Comparison of ENCODE assay signal across 23 cellular contexts in the genomic region with DNA sequence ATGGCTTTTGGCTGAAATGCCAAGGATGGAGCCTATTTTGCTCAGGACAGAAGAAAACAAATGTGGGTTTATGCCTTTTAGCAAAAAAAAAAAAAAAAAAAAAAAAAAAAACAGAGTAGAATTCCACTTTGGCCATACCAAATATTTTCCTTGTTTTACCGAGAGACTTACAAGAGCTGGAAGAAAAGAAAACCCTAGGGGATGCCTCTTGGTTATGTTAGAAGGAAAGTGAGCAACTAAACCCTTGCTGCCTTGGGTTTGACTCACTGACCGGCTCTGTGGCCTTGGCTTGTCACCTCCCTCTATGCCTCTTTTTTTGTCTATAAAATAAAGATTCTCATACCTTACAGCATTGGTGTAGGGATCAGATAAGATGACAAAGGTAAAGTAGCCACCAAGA.
A peak's percentile ranks its signal among the peaks of the same experiment; 100 is the strongest.
DNase-seq lines count a peak whose midpoint lies in the region; ATAC-seq, FAIRE-seq and TF ChIP-seq lines count a peak whose summit lies in the region.
"Had no signal": no experiment of that assay in that cellular context is flagged by ENCODE, and none has a peak within 500 bp of the region (broad histone marks: within the 10 kb centered on the region; RNA-seq: fewer than 3 reads in every experiment).

No MANE protein-coding gene starts in this region.

- H3K9me3 ChIP-seq in HepG2 (ENCODE audit: low read length): no peaks in the 10 kb centered on the region
- H3K9me3 ChIP-seq: BLaER1, Caco-2, MG63, Peyer's patch, SJCRH30 had no signal

- TF ChIP-seq CTCF in HepG2 (CRISPR knock-in tag; IDR thresholded peaks at IDR 0.05): no peak

- H4K5ac ChIP-seq in mesendoderm (ENCODE audit: low read length): no peak overlapping the region

- no peak overlapping the region for H3K4ac ChIP-seq in mesendoderm (ENCODE audit: low read depth, low read length)

- TF ChIP-seq EP300 in HepG2 (IDR thresholded peaks at IDR 0.05; ENCODE audit: low read depth in 2 of 2, low read length in 2 of 2) (no peak), HepG2 (CRISPR knock-in tag; IDR thresholded peaks at IDR 0.05; ENCODE audit: borderline replicate concordance) (no peak)

- H3K36me3 ChIP-seq in mesendoderm (ENCODE audit: control insufficient read depth, insufficient read depth, low read length) (no peaks in the 10 kb centered on the region), HepG2 (replicated peaks in 1 of 2; ENCODE audit: control insufficient read depth in 1 of 2, insufficient read depth in 2 of 2, low read length in 2 of 2) (no peaks in the 10 kb centered on the region)
- H3K36me3 ChIP-seq: BLaER1, MG63, Peyer's patch, SJCRH30 had no signal

- no peak overlapping the region for H2BK120ac ChIP-seq in mesendoderm (ENCODE audit: low read depth, low read length)

- no peak for ATAC-seq in HepG2
- ATAC-seq in GM19324 (IDR thresholded peaks at IDR 0.05; ENCODE audit: low FRiP score, unreplicated experiment): no peak

- peak; percentile 36 for DNase-seq in LHCN-M2 (ENCODE audit: low read depth)
- DNase-seq in astrocyte of the hippocampus (ENCODE audit: low read depth, low spot score): peak; percentile 5
- DNase-seq in mesendoderm: no peak
- no peak for DNase-seq in immature natural killer cell
- DNase-seq in HepG2 (ENCODE audit: low spot score): no peak
- no peak for DNase-seq in effector CD4-positive, alpha-beta T cell
- DNase-seq: Caco-2; CD4-positive, alpha-beta memory T cell; DMS 273 treated with DMSO at 0.1 percent for 48 hours; DMS79 treated with DMSO at 0.1 percent for 48 hours; Kasumi-1; MG63; NCI-H1048; NCI-H1417 treated with DMSO at 0.1 percent for 48 hours; NCI-H187; NCI-H2107; NCI-H510A; NCI-H748 treated with DMSO at 0.1 percent for 48 hours; Peyer's patch; SJCRH30 had no signal

- no peaks in the 10 kb centered on the region for H3K36me3 Mint-ChIP-seq in immature natural killer cell
- H3K36me3 Mint-ChIP-seq: CD4-positive, alpha-beta memory T cell had no signal

- no peaks in the 10 kb centered on the region for H3K79me1 ChIP-seq in mesendoderm (ENCODE audit: low read length)

- no peak overlapping the region for H3K18ac ChIP-seq in mesendoderm (ENCODE audit: low read length)

- no peak overlapping the region for H3K23ac ChIP-seq in mesendoderm (ENCODE audit: low read length)

- H3K4me1 Mint-ChIP-seq in immature natural killer cell: peaks cover 16 to 18% of the 10 kb centered on the region in 2 donors

- no peak overlapping the region for H3K56ac ChIP-seq in mesendoderm (ENCODE audit: low read length)

- no CpG with 5 or more reads among the region's 2 CpGs for WGBS in mesendoderm (ENCODE audit: extremely low coverage, insufficient coverage, low lambda C conversion rate)
- WGBS in HepG2 (ENCODE audit: low lambda C conversion rate): 0% methylated on average over 2 of the region's 2 CpGs

- H3K4me3 Mint-ChIP-seq in immature natural killer cell: no peak overlapping the region
- H3K4me3 Mint-ChIP-seq: CD4-positive, alpha-beta memory T cell had no signal

- H2AK5ac ChIP-seq in mesendoderm (ENCODE audit: low read length): no peak overlapping the region

- H3K4me1 ChIP-seq in mesendoderm (ENCODE audit: control insufficient read depth, low read depth, low read length) (peaks cover 2% of the 10 kb centered on the region), HepG2 (ENCODE audit: insufficient read depth, low read length) (peaks cover 29% of the 10 kb centered on the region)
- H3K4me1 ChIP-seq: SJCRH30 had no signal

- H2BK15ac ChIP-seq in mesendoderm (replicated peaks; ENCODE audit: low read depth): no peak overlapping the region

- H4K20me1 ChIP-seq in HepG2 (ENCODE audit: insufficient read depth, low read length): no peaks in the 10 kb centered on the region
- H4K20me1 ChIP-seq: BLaER1 had no signal

- H3K9me3 Mint-ChIP-seq in immature natural killer cell: no peaks in the 10 kb centered on the region
- H3K9me3 Mint-ChIP-seq: CD4-positive, alpha-beta memory T cell had no signal

- H3K79me2 ChIP-seq in mesendoderm (ENCODE audit: control insufficient read depth, insufficient read depth, low read length) (no peaks in the 10 kb centered on the region), HepG2 (ENCODE audit: insufficient read depth, low read length) (no peaks in the 10 kb centered on the region)

- no peak overlapping the region for H3K4me2 ChIP-seq in mesendoderm (ENCODE audit: low read length)
- no peak overlapping the region for H3K4me2 ChIP-seq in HepG2 (ENCODE audit: low read depth, low read length)
- H3K4me2 ChIP-seq: BLaER1 had no signal

- no peak overlapping the region for H3K9ac ChIP-seq in mesendoderm (ENCODE audit: low read length)
- no peak overlapping the region for H3K9ac ChIP-seq in HepG2 (ENCODE audit: insufficient read depth, low read depth, low read length)
- H3K9ac ChIP-seq: BLaER1 had no signal

- FAIRE-seq in HepG2 (lab: Jason Lieb, UNC): no peak
- FAIRE-seq: GM12891 had no signal

- no peak overlapping the region for H3K27ac Mint-ChIP-seq in immature natural killer cell
- H3K27ac Mint-ChIP-seq: CD4-positive, alpha-beta memory T cell had no signal

- peak overlapping the region; percentile 39 for H4K8ac ChIP-seq in mesendoderm (ENCODE audit: low read depth, low read length)

- peaks cover 0 to 4% (median 4%) of the 10 kb centered on the region in 3 donors for H3K27me3 Mint-ChIP-seq in immature natural killer cell (ENCODE audit: low read depth in 3 of 3)

- no peaks in the 10 kb centered on the region for H3K27me3 ChIP-seq in mesendoderm (ENCODE audit: insufficient read depth, low read length, poor library complexity)
- H3K27me3 ChIP-seq in HepG2 (ENCODE audit: control insufficient read depth in 1 of 2, insufficient read depth in 2 of 2, low read length in 2 of 2): peaks cover 0 to 1% of the 10 kb centered on the region in 2 experiments; a peak in 1 of 5 replicates
- H3K27me3 ChIP-seq: BLaER1, MG63, Peyer's patch, SJCRH30 had no signal

- intact Hi-C loops in HepG2 (cut with micrococcal nuclease; ENCODE audit: unreplicated experiment): no loop called here

- H2AFZ ChIP-seq in HepG2 (ENCODE audit: low read length): no peak overlapping the region

- H2BK5ac ChIP-seq in mesendoderm (ENCODE audit: low read length): no peak overlapping the region

- CTCF ChIA-PET in HepG2 (lab: Yijun Ruan, JAX; ENCODE audit: low intra/inter-chr PET ratio, low total read pairs): no interaction called here

- no peak overlapping the region for H3K4me3 ChIP-seq in mesendoderm (ENCODE audit: low read length)
- no peak overlapping the region for H3K4me3 ChIP-seq in HepG2 (replicated peaks in 1 of 3; ENCODE audit: insufficient read depth in 1 of 3, low read depth in 2 of 3, low read length in 3 of 3)
- H3K4me3 ChIP-seq: BLaER1, MG63, Peyer's patch, SJCRH30 had no signal

- BruUV-seq in HepG2 (replicated peaks; lab: Mats Ljungman, UMichigan): no TSS peak

- in situ Hi-C loops in HepG2 (cut with HindIII; ENCODE audit: extremely low pct_ligation_motif_present, low pct_unique_long_range_greater_than_20kb): loop anchor here (10.0 kb wide), 1 partner anchor 157 kb away; no protein-coding TSS in a partner anchor

- H3K27ac ChIP-seq in mesendoderm (ENCODE audit: low read depth, low read length) (no peak overlapping the region), HepG2 (ENCODE audit: extremely low read length, insufficient read depth, low read length) (no peak overlapping the region)
- H3K27ac ChIP-seq: BLaER1, Peyer's patch, SJCRH30 had no signal

- TF ChIP-seq POLR2A in HepG2 (IDR thresholded peaks at IDR 0.05; ENCODE audit: insufficient read depth in 1 of 2, low read depth in 2 of 2, low read length in 2 of 2): no peak

- no peak for TF ChIP-seq RAD21 in HepG2 (CRISPR knock-in tag; IDR thresholded peaks at IDR 0.05)

- POLR2A ChIA-PET in HepG2 (lab: Yijun Ruan, JAX): no interaction called here

TF ChIP-seq in HepG2, 621 proteins besides CTCF, POLR2A, EP300 and RAD21:
- TF ChIP-seq ARID3A (IDR thresholded peaks at IDR 0.05; ENCODE audit: low read depth, low read length) (no peak), TOE1 (CRISPR knock-in tag; IDR thresholded peaks at IDR 0.05) (no peak), ZNF335 (CRISPR knock-in tag; IDR thresholded peaks at IDR 0.05) (no peak)

Comparison
In these comparisons a context has a peak if more than half of its experiments do, and no peak if none do; other contexts are left out.
1. DNase-seq: peak in LHCN-M2 (single experiment) and astrocyte of the hippocampus (single experiment); none in mesendoderm (single experiment), immature natural killer cell (0 of 3), HepG2 (single experiment) and effector CD4-positive, alpha-beta T cell (single experiment).